1 cellular context compared by ENCODE assay signal in genomic region chr19:8307965-8308866, GRCh38.
TF ChIP-seq lines count a peak whose summit lies in the region.

TSS of gene CD320 (minus strand) at chr19:8308358. CDS start at chr19:8308290, 68 bp downstream.

TF ChIP-seq in HepG2, 621 proteins besides CTCF, POLR2A, EP300 and RAD21 (continued from another document and continues in another):
- TF ChIP-seq GRHL1 (CRISPR knock-in tag; conservative IDR thresholded peaks at IDR 0.05) (no peak), IRF1 (CRISPR knock-in tag; IDR thresholded peaks at IDR 0.05; ENCODE audit: low read depth) (no peak), KLF9 (CRISPR knock-in tag; IDR thresholded peaks at IDR 0.05; ENCODE audit: low read depth) (peak; percentile 38; the same call in 1 of the 2 replicates), ZNF337 (CRISPR knock-in tag; IDR thresholded peaks at IDR 0.05; ENCODE audit: borderline replicate concordance, low read depth) (no peak; the same call in none of the 2 replicates), ARID4A (CRISPR knock-in tag; IDR thresholded peaks at IDR 0.05; ENCODE audit: borderline replicate concordance) (peak; percentile 96), ZNF234 (CRISPR knock-in tag; conservative IDR thresholded peaks at IDR 0.05) (peak; percentile 95), ELK4 (CRISPR knock-in tag; IDR thresholded peaks at IDR 0.05; ENCODE audit: borderline replicate concordance) (no peak), ZNF784 (CRISPR knock-in tag; IDR thresholded peaks at IDR 0.05; ENCODE audit: borderline replicate concordance) (peak; percentile 78), E2F5 (CRISPR knock-in tag; conservative IDR thresholded peaks at IDR 0.05) (peak; percentile 72; the same call in 1 of the 2 replicates), ZNF782 (CRISPR knock-in tag; IDR thresholded peaks at IDR 0.05; ENCODE audit: borderline replicate concordance) (0 out of 2 replicates have a peak, but pooled peaks have one; percentile 48), HOXA3 (CRISPR knock-in tag; IDR thresholded peaks at IDR 0.05) (peak; percentile 92), HIVEP1 (CRISPR knock-in tag; IDR thresholded peaks at IDR 0.05) (peak; percentile 71), CAMTA2 (CRISPR knock-in tag; IDR thresholded peaks at IDR 0.05; ENCODE audit: borderline replicate concordance) (peak; percentile 91; the same call in 1 of the 2 replicates), ZNF567 (CRISPR knock-in tag; IDR thresholded peaks at IDR 0.05; ENCODE audit: borderline replicate concordance) (no peak; the same call in 1 of the 2 replicates), ZBTB1 (CRISPR knock-in tag; IDR thresholded peaks at IDR 0.05; ENCODE audit: borderline replicate concordance) (no peak), ZNF704 (CRISPR knock-in tag; IDR thresholded peaks at IDR 0.05; ENCODE audit: borderline replicate concordance) (peak; percentile 88; the same call in 1 of the 2 replicates), RELA (CRISPR knock-in tag; IDR thresholded peaks at IDR 0.05) (peak; percentile 79), ZSCAN29 (CRISPR knock-in tag; conservative IDR thresholded peaks at IDR 0.05) (peak; percentile 66; the same call in 1 of the 2 replicates), ZNF616 (CRISPR knock-in tag; IDR thresholded peaks at IDR 0.05; ENCODE audit: low read depth) (0 out of 2 replicates have a peak, but pooled peaks have one; percentile 66), ELF3 (CRISPR knock-in tag; IDR thresholded peaks at IDR 0.05) (0 out of 2 replicates have a peak, but pooled peaks have one; percentile 25), ZNF292 (CRISPR knock-in tag; IDR thresholded peaks at IDR 0.05; ENCODE audit: borderline replicate concordance, low read depth) (peak; percentile 77; the same call in 1 of the 2 replicates), EZH2 (conservative IDR thresholded peaks at IDR 0.05; ENCODE audit: low read depth, low read length) (no peak), FOXP1 (IDR thresholded peaks at IDR 0.05) (no peak), FOXP1 (CRISPR knock-in tag; IDR thresholded peaks at IDR 0.05) (no peak), ZBTB26 (CRISPR knock-in tag; IDR thresholded peaks at IDR 0.05; ENCODE audit: borderline replicate concordance) (peak; percentile 71; the same call in 1 of the 2 replicates), ZNF275 (CRISPR knock-in tag; IDR thresholded peaks at IDR 0.05; ENCODE audit: borderline replicate concordance) (peak; percentile 96; the same call in 1 of the 2 replicates), SYNCRIP (IDR thresholded peaks at IDR 0.05; ENCODE audit: insufficient read depth, low read depth, low read length) (no peak), PCBP1 (IDR thresholded peaks at IDR 0.05; ENCODE audit: borderline replicate concordance, low read depth, low read length) (0 out of 2 replicates have a peak, but pooled peaks have one; percentile 36), RARA (CRISPR knock-in tag; IDR thresholded peaks at IDR 0.05) (peak; percentile 63), THAP8 (CRISPR knock-in tag; IDR thresholded peaks at IDR 0.05; ENCODE audit: borderline replicate concordance) (peak; percentile 99), GLI4 (CRISPR knock-in tag; IDR thresholded peaks at IDR 0.05; ENCODE audit: borderline replicate concordance) (peak; percentile 85; the same call in 1 of the 2 replicates), RXRB (CRISPR knock-in tag; IDR thresholded peaks at IDR 0.05; ENCODE audit: borderline replicate concordance) (peak; percentile 38; the same call in 1 of the 2 replicates), KLF16 (CRISPR knock-in tag; IDR thresholded peaks at IDR 0.05) (peak in 1 of 2 experiments; percentile 78; a peak in 2 of 4 replicates), CEBPG (CRISPR knock-in tag; IDR thresholded peaks at IDR 0.05) (no peak), ZNF574 (CRISPR knock-in tag; IDR thresholded peaks at IDR 0.05) (peak; percentile 70), KAT2B (IDR thresholded peaks at IDR 0.05; ENCODE audit: borderline replicate concordance, low read depth, low read length) (no peak), ZC3H13 (CRISPR knock-in tag; IDR thresholded peaks at IDR 0.05) (peak; percentile 96), REXO4 (CRISPR knock-in tag; IDR thresholded peaks at IDR 0.05; ENCODE audit: borderline replicate concordance) (peak; percentile 88), PTBP1 (IDR thresholded peaks at IDR 0.05; ENCODE audit: low read depth, low read length, poor library complexity, severe bottlenecking) (no peak), ZNF317 (CRISPR knock-in tag; IDR thresholded peaks at IDR 0.05) (peak; percentile 8), ZNF552 (CRISPR knock-in tag; IDR thresholded peaks at IDR 0.05; ENCODE audit: borderline replicate concordance) (peak; percentile 94)
